In genomic region chr11:119155733-119156492, GRCh38 we compare ENCODE assay signal across 1 cellular context.
TF ChIP-seq lines count a peak whose summit lies in the region.

No MANE protein-coding gene starts in this region.

TF ChIP-seq in GM12878, 131 proteins besides CTCF, POLR2A, EP300 and RAD21:
- TF ChIP-seq NFYA (IDR thresholded peaks at IDR 0.05; ENCODE audit: borderline replicate concordance, low read depth, low read length): no peak
- no peak for TF ChIP-seq MXI1 (IDR thresholded peaks at IDR 0.05; ENCODE audit: low read depth, low read length)
- TF ChIP-seq RCOR1 (conservative IDR thresholded peaks at IDR 0.05; ENCODE audit: low read depth, low read length): no peak
- no peak for TF ChIP-seq MTA2 (IDR thresholded peaks at IDR 0.05; ENCODE audit: low read depth)
- TF ChIP-seq, protein P1, sequence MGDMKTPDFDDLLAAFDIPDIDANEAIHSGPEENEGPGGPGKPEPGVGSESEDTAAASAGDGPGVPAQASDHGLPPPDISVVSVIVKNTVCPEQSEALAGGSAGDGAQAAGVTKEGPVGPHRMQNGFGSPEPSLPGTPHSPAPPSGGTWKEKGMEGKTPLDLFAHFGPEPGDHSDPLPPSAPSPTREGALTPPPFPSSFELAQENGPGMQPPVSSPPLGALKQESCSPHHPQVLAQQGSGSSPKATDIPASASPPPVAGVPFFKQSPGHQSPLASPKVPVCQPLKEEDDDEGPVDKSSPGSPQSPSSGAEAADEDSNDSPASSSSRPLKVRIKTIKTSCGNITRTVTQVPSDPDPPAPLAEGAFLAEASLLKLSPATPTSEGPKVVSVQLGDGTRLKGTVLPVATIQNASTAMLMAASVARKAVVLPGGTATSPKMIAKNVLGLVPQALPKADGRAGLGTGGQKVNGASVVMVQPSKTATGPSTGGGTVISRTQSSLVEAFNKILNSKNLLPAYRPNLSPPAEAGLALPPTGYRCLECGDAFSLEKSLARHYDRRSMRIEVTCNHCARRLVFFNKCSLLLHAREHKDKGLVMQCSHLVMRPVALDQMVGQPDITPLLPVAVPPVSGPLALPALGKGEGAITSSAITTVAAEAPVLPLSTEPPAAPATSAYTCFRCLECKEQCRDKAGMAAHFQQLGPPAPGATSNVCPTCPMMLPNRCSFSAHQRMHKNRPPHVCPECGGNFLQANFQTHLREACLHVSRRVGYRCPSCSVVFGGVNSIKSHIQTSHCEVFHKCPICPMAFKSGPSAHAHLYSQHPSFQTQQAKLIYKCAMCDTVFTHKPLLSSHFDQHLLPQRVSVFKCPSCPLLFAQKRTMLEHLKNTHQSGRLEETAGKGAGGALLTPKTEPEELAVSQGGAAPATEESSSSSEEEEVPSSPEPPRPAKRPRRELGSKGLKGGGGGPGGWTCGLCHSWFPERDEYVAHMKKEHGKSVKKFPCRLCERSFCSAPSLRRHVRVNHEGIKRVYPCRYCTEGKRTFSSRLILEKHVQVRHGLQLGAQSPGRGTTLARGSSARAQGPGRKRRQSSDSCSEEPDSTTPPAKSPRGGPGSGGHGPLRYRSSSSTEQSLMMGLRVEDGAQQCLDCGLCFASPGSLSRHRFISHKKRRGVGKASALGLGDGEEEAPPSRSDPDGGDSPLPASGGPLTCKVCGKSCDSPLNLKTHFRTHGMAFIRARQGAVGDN (IDR thresholded peaks at IDR 0.05): no peak
- no peak for TF ChIP-seq JUNB (IDR thresholded peaks at IDR 0.05)
- TF ChIP-seq STAT1 (conservative IDR thresholded peaks at IDR 0.05): no peak
- TF ChIP-seq E2F4 (IDR thresholded peaks at IDR 0.05; ENCODE audit: low read depth, low read length): no peak
- TF ChIP-seq GABPA (IDR thresholded peaks at IDR 0.05; ENCODE audit: low read depth): no peak
- TF ChIP-seq HDGF (IDR thresholded peaks at IDR 0.05): no peak
- TF ChIP-seq, protein P2, sequence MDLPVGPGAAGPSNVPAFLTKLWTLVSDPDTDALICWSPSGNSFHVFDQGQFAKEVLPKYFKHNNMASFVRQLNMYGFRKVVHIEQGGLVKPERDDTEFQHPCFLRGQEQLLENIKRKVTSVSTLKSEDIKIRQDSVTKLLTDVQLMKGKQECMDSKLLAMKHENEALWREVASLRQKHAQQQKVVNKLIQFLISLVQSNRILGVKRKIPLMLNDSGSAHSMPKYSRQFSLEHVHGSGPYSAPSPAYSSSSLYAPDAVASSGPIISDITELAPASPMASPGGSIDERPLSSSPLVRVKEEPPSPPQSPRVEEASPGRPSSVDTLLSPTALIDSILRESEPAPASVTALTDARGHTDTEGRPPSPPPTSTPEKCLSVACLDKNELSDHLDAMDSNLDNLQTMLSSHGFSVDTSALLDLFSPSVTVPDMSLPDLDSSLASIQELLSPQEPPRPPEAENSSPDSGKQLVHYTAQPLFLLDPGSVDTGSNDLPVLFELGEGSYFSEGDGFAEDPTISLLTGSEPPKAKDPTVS (IDR thresholded peaks at IDR 0.05; ENCODE audit: low read depth, low read length): no peak
- no peak for TF ChIP-seq ZNF622 (IDR thresholded peaks at IDR 0.05)
- no peak for TF ChIP-seq HDAC6 (IDR thresholded peaks at IDR 0.05; ENCODE audit: unreplicated experiment)
- TF ChIP-seq CHD1 (IDR thresholded peaks at IDR 0.05; ENCODE audit: low read depth, low read length): no peak
- TF ChIP-seq FOS (IDR thresholded peaks at IDR 0.05; ENCODE audit: borderline replicate concordance, extremely low read depth, insufficient read length): no peak
- TF ChIP-seq YY1 (IDR thresholded peaks at IDR 0.05; ENCODE audit: low read depth, low read length): no peak
- TF ChIP-seq BCL3 (IDR thresholded peaks at IDR 0.05; ENCODE audit: borderline replicate concordance, insufficient read depth, low read depth, low read length, poor library complexity, severe bottlenecking): no peak
- TF ChIP-seq ZNF217 (IDR thresholded peaks at IDR 0.05): no peak
